21 cellular contexts compared by ENCODE assay signal in genomic region chr7:155717010-155717744, GRCh38.
DNase-seq lines count a peak whose midpoint lies in the region; ATAC-seq, FAIRE-seq and TF ChIP-seq lines count a peak whose summit lies in the region.
"Had no signal": no experiment of that assay in that cellular context is flagged by ENCODE, and none has a peak within 500 bp of the region (broad histone marks: within the 10 kb centered on the region; RNA-seq: fewer than 3 reads in every experiment).

No MANE protein-coding gene starts in this region.

- no peak for ATAC-seq in activated CD8-positive, alpha-beta T cell treated with anti-CD3 and anti-CD28 coated beads for 36 hours
- ATAC-seq in activated CD8-positive, alpha-beta T cell treated with anti-CD3 and anti-CD28 coated beads, Interleukin-2, amount 10 ng/mL, durations not matched to agents 7 days and 5 days, result no peak
- no peak for ATAC-seq in HG03378 (IDR thresholded peaks at IDR 0.05; ENCODE audit: unreplicated experiment)
- ATAC-seq: GM12878, PC-3 had no signal

- H3K9me3 Mint-ChIP-seq in activated CD8-positive, alpha-beta T cell treated with anti-CD3 and anti-CD28 coated beads for 36 hours, result no peaks in the 10 kb centered on the region
- H3K9me3 Mint-ChIP-seq in activated CD8-positive, alpha-beta T cell treated with anti-CD3 and anti-CD28 coated beads, Interleukin-2, amount 10 ng/mL, durations not matched to agents 7 days and 5 days (ENCODE audit: insufficient read depth), result no peaks in the 10 kb centered on the region

- H3K4me2 ChIP-seq in SU-DHL-6 (ENCODE audit: low read depth, low read length, poor library complexity, severe bottlenecking), result peak overlapping the region; percentile 97

- H4K20me1 ChIP-seq in SU-DHL-6 (ENCODE audit: low read depth, low read length), result no peaks in the 10 kb centered on the region

- no peaks in the 10 kb centered on the region for H3K27me3 Mint-ChIP-seq in activated CD8-positive, alpha-beta T cell treated with anti-CD3 and anti-CD28 coated beads for 36 hours
- H3K27me3 Mint-ChIP-seq in activated CD8-positive, alpha-beta T cell treated with anti-CD3 and anti-CD28 coated beads, Interleukin-2, amount 10 ng/mL, durations not matched to agents 7 days and 5 days (ENCODE audit: low read depth), result no peaks in the 10 kb centered on the region

- POLR2A ChIA-PET in activated CD8-positive, alpha-beta T cell treated with anti-CD3 and anti-CD28 coated beads for 36 hours (lab: Charles Lee), result interaction anchor here (0.6 kb wide), 1 partner anchor 1500 kb away, joined by 3 read pairs; no protein-coding TSS in a partner anchor
- POLR2A ChIA-PET in activated CD8-positive, alpha-beta T cell treated with anti-CD3 and anti-CD28 coated beads, Interleukin-2, amount 10 ng/mL, durations not matched to agents 7 days and 5 days (lab: Charles Lee), result no interaction called here

- no peaks in the 10 kb centered on the region for H3K27me3 ChIP-seq in SU-DHL-6 (ENCODE audit: low read length)
- no peaks in the 10 kb centered on the region for H3K27me3 ChIP-seq in neutrophil

- TF ChIP-seq CTCF in activated CD8-positive, alpha-beta T cell treated with anti-CD3 and anti-CD28 coated beads for 36 hours (IDR thresholded peaks at IDR 0.05), result no peak
- TF ChIP-seq CTCF in SU-DHL-6 (IDR thresholded peaks at IDR 0.05; ENCODE audit: insufficient read depth, low read length, poor library complexity, severe bottlenecking), result no peak
- no peak for TF ChIP-seq CTCF in kidney (IDR thresholded peaks at IDR 0.05; ENCODE audit: borderline replicate concordance, extremely low read depth, insufficient read depth)
- no peak for TF ChIP-seq CTCF in neutrophil (IDR thresholded peaks at IDR 0.05)

- DNase-seq in activated CD8-positive, alpha-beta T cell treated with anti-CD3 and anti-CD28 coated beads for 36 hours, result no peak
- DNase-seq in activated CD8-positive, alpha-beta T cell treated with anti-CD3 and anti-CD28 coated beads, Interleukin-2, amount 10 ng/mL, durations not matched to agents 7 days and 5 days, result no peak
- DNase-seq in kidney, result peak; percentile 21
- no peak for DNase-seq in cortex of kidney (lab: John Stamatoyannopoulos, UW)
- no peak for DNase-seq in retina
- DNase-seq: 8988T, Calu3, EL, NCI-H1105, NCI-H1694, NCI-H2081 treated with DMSO at 0.1 percent for 48 hours, NCI-H510A, NCI-H748 treated with DMSO at 0.1 percent for 48 hours, PC-3, RPMI8226, SHP77 treated with DMSO at 0.1 percent for 48 hours had no signal

- H3K9me2 ChIP-seq in SU-DHL-6 (replicated peaks; ENCODE audit: insufficient read depth, low read length), result no peaks in the 10 kb centered on the region

- H3K36me3 Mint-ChIP-seq in activated CD8-positive, alpha-beta T cell treated with anti-CD3 and anti-CD28 coated beads for 36 hours (ENCODE audit: low read depth), result peaks cover 22% of the 10 kb centered on the region
- peaks cover 51% of the 10 kb centered on the region for H3K36me3 Mint-ChIP-seq in activated CD8-positive, alpha-beta T cell treated with anti-CD3 and anti-CD28 coated beads, Interleukin-2, amount 10 ng/mL, durations not matched to agents 7 days and 5 days (ENCODE audit: low read depth)

- H3K4me3 Mint-ChIP-seq in activated CD8-positive, alpha-beta T cell treated with anti-CD3 and anti-CD28 coated beads for 36 hours, result no peak overlapping the region
- H3K4me3 Mint-ChIP-seq in activated CD8-positive, alpha-beta T cell treated with anti-CD3 and anti-CD28 coated beads, Interleukin-2, amount 10 ng/mL, durations not matched to agents 7 days and 5 days, result no peak overlapping the region

- H3K36me3 ChIP-seq in SU-DHL-6 (ENCODE audit: low read length) (peaks cover 13% of the 10 kb centered on the region), kidney (ENCODE audit: control insufficient read depth in 1 of 2, insufficient read depth in 2 of 2, low read length in 2 of 2) (peaks cover 3 to 17% of the 10 kb centered on the region in 2 donors), neutrophil (peaks cover 64% of the 10 kb centered on the region)

- no peak overlapping the region for H2AFZ ChIP-seq in SU-DHL-6 (ENCODE audit: low read depth, low read length, severe bottlenecking)

- H3K4me3 ChIP-seq in SU-DHL-6 (ENCODE audit: insufficient read depth, low read length, poor library complexity, severe bottlenecking) (no peak overlapping the region), kidney (ENCODE audit: low read length in 2 of 2) (no peak overlapping the region), neutrophil (ENCODE audit: low read depth in 1 of 2, low read length in 1 of 2) (no peak overlapping the region)
- H3K4me3 ChIP-seq: GM12878, HAP-1 had no signal

- H3K27ac Mint-ChIP-seq in activated CD8-positive, alpha-beta T cell treated with anti-CD3 and anti-CD28 coated beads for 36 hours, result peak overlapping the region; percentile 5
- H3K27ac Mint-ChIP-seq in activated CD8-positive, alpha-beta T cell treated with anti-CD3 and anti-CD28 coated beads, Interleukin-2, amount 10 ng/mL, durations not matched to agents 7 days and 5 days, result no peak overlapping the region

- peaks cover 55% of the 10 kb centered on the region for H3F3A ChIP-seq in SU-DHL-6 (ENCODE audit: insufficient read depth)

- H3K79me2 ChIP-seq in SU-DHL-6 (ENCODE audit: insufficient read depth, low read length), result peaks cover 68% of the 10 kb centered on the region

- H3K9ac ChIP-seq in SU-DHL-6 (ENCODE audit: low read length), result no peak overlapping the region
- no peak overlapping the region for H3K9ac ChIP-seq in kidney (ENCODE audit: low read length in 2 of 2)

- no peaks in the 10 kb centered on the region for H3K9me3 ChIP-seq in SU-DHL-6 (ENCODE audit: insufficient read depth, low read length)
- no peaks in the 10 kb centered on the region for H3K9me3 ChIP-seq in kidney (ENCODE audit: control insufficient read depth in 1 of 2, low read length in 2 of 2)
- H3K9me3 ChIP-seq in neutrophil, result no peaks in the 10 kb centered on the region
- H3K9me3 ChIP-seq: HAP-1 had no signal

- peaks cover 35% of the 10 kb centered on the region for H3K4me1 Mint-ChIP-seq in activated CD8-positive, alpha-beta T cell treated with anti-CD3 and anti-CD28 coated beads for 36 hours (ENCODE audit: low read depth)
- H3K4me1 Mint-ChIP-seq in activated CD8-positive, alpha-beta T cell treated with anti-CD3 and anti-CD28 coated beads, Interleukin-2, amount 10 ng/mL, durations not matched to agents 7 days and 5 days (ENCODE audit: low read depth), result peaks cover 21% of the 10 kb centered on the region

- intact Hi-C loops in activated CD8-positive, alpha-beta T cell treated with anti-CD3 and anti-CD28 coated beads for 36 hours (cut with micrococcal nuclease), result no loop called here
- intact Hi-C loops in kidney (cut with DNase I), result no loop called here

- FAIRE-seq in kidney (lab: Jason Lieb, UNC), result no peak
- FAIRE-seq: GM12878 had no signal

- H3K4me1 ChIP-seq in kidney (ENCODE audit: control insufficient read depth in 1 of 2, insufficient read depth in 1 of 2, low read depth in 1 of 2, low read length in 2 of 2), result peaks cover 0 to 3% of the 10 kb centered on the region in 2 donors
- H3K4me1 ChIP-seq in neutrophil (ENCODE audit: control insufficient read depth in 1 of 2, insufficient read depth in 1 of 2, low read depth in 1 of 2, low read length in 1 of 2), result peaks cover 14 to 16% of the 10 kb centered on the region in 2 experiments
- H3K4me1 ChIP-seq: HAP-1 had no signal

- H3K27ac ChIP-seq in SU-DHL-6 (ENCODE audit: low read depth, low read length) (peak overlapping the region; percentile 98), kidney (ENCODE audit: low read depth in 2 of 2, low read length in 2 of 2) (no peak overlapping the region), neutrophil (peak overlapping the region; percentile 8)

- CTCF ChIA-PET in activated CD8-positive, alpha-beta T cell treated with anti-CD3 and anti-CD28 coated beads for 36 hours (lab: Charles Lee), result interaction anchor here (2.8 kb wide), 1 partner anchor 118 kb away, joined by 11 read pairs; no protein-coding TSS in a partner anchor
- CTCF ChIA-PET in activated CD8-positive, alpha-beta T cell treated with anti-CD3 and anti-CD28 coated beads, Interleukin-2, amount 10 ng/mL, durations not matched to agents 7 days and 5 days (lab: Charles Lee), result interaction anchor here (1.2 to 2.3 kb wide), 4 partner anchors 11 to 119 kb away, joined by 3 to 6 read pairs (median 4); no protein-coding TSS in a partner anchor

Comparison
In these comparisons a context has a peak if more than half of its experiments do, and no peak if none do; other contexts are left out.
1. H3K27ac ChIP-seq: peak in SU-DHL-6 (single experiment) and neutrophil (single experiment); none in kidney (0 of 2).